22 cellular contexts compared by ENCODE assay signal in the genomic region with DNA sequence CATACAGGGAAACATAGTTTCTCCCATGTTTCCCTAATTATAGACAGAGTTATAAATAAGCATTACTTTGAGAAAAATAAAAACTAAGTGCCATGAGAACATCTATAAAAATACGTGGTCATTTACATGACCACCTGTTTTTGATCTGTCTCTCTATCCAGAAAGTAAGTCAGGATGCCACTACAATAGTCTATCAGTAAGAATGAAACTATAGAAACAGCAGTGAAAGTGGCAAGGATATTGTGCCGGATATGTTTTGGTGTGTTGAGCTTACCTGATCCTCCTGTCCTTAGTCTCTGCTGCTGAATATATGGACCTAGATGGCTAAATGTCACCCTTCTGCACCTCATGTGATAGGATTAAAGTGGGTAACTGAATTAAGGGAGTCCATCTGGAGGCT.
DNase-seq lines count a peak whose midpoint lies in the region; ATAC-seq lines count a peak whose summit lies in the region.
"Had no signal": no experiment of that assay in that cellular context is flagged by ENCODE, and none has a peak within 500 bp of the region (broad histone marks: within the 10 kb centered on the region; RNA-seq: fewer than 3 reads in every experiment).

No MANE protein-coding gene starts in this region.

- ATAC-seq in GM18868 (IDR thresholded peaks at IDR 0.05; ENCODE audit: unreplicated experiment) (peak; percentile 89), HG03135 (IDR thresholded peaks at IDR 0.05; ENCODE audit: unreplicated experiment) (no peak), GM18907 (IDR thresholded peaks at IDR 0.05; ENCODE audit: unreplicated experiment) (no peak)

- DNase-seq in NCI-H82 (lab: John Stamatoyannopoulos, UW) (peak; percentile 72), SK-N-DZ (ENCODE audit: low spot score) (peak; percentile 4), NCI-H1048 (lab: John Stamatoyannopoulos, UW) (no peak)
- no peak for DNase-seq in activated CD4-positive, CD25-positive, alpha-beta regulatory T cell treated with anti-CD3 and anti-CD28 coated beads, Interleukin-2, amount 50 U/mL, for 72 hours
- DNase-seq: 8988T; ACHN; BE2C; C1 segment of cervical spinal cord; CD4-positive, alpha-beta memory T cell; CD4-positive, CD25-positive, alpha-beta regulatory T cell; CD8-positive, alpha-beta memory T cell; COR-L47; DMS 273 treated with DMSO at 0.1 percent for 48 hours; DMS153; DMS53; DMS79; DND-41; EL; GDM1 had no signal

Comparison
In these comparisons a context has a peak if more than half of its experiments do, and no peak if none do; other contexts are left out.
1. DNase-seq: peak in NCI-H82 (single experiment) and SK-N-DZ (single experiment); none in NCI-H1048 (single experiment) and activated CD4-positive, CD25-positive, alpha-beta regulatory T cell treated with anti-CD3 and anti-CD28 coated beads, Interleukin-2, amount 50 U/mL, for 72 hours (single experiment).